Comparison of ENCODE assay signal across 11 cellular contexts in genomic region chr20:48718914-48719578, GRCh38.
DNase-seq lines count a peak whose midpoint lies in the region; ATAC-seq lines count a peak whose summit lies in the region.
"Had no signal": no experiment of that assay in that cellular context is flagged by ENCODE, and none has a peak within 500 bp of the region (broad histone marks: within the 10 kb centered on the region; RNA-seq: fewer than 3 reads in every experiment).

No MANE protein-coding gene starts in this region.

- H3K9me3 Mint-ChIP-seq in activated CD8-positive, alpha-beta T cell treated with anti-CD3 and anti-CD28 coated beads, Interleukin-2, amount 10 ng/mL, durations not matched to agents 7 days and 5 days (ENCODE audit: insufficient read depth): peaks cover 7% of the 10 kb centered on the region
- H3K9me3 Mint-ChIP-seq: nephron progenitor cell had no signal

- peaks cover 86% of the 10 kb centered on the region for H3K36me3 Mint-ChIP-seq in activated CD8-positive, alpha-beta T cell treated with anti-CD3 and anti-CD28 coated beads, Interleukin-2, amount 10 ng/mL, durations not matched to agents 7 days and 5 days (ENCODE audit: low read depth)

- H3K27ac ChIP-seq in effector memory CD4-positive, alpha-beta T cell (ENCODE audit: insufficient read depth, low read length, poor library complexity, severe bottlenecking): peak overlapping the region; percentile 35

- H3K36me3 ChIP-seq in effector memory CD4-positive, alpha-beta T cell (ENCODE audit: control insufficient read depth, insufficient read depth, low read length): peaks cover 11% of the 10 kb centered on the region

- no peak overlapping the region for H3K4me3 ChIP-seq in effector memory CD4-positive, alpha-beta T cell (ENCODE audit: insufficient read depth, low read depth, low read length, poor library complexity, severe bottlenecking)

- POLR2A ChIA-PET in activated CD8-positive, alpha-beta T cell treated with anti-CD3 and anti-CD28 coated beads, Interleukin-2, amount 10 ng/mL, durations not matched to agents 7 days and 5 days (lab: Charles Lee): interaction anchor here (0.6 to 1.4 kb wide), 7 partner anchors 17 to 109 kb away, joined by 3 to 11 read pairs (median 3); partner anchors contain the start of gene PREX1

- H3K27me3 Mint-ChIP-seq in activated CD8-positive, alpha-beta T cell treated with anti-CD3 and anti-CD28 coated beads, Interleukin-2, amount 10 ng/mL, durations not matched to agents 7 days and 5 days (ENCODE audit: low read depth): no peaks in the 10 kb centered on the region

- H3K9me3 ChIP-seq in effector memory CD4-positive, alpha-beta T cell (ENCODE audit: control insufficient read depth, low read length): no peaks in the 10 kb centered on the region

- DNase-seq in NK-92 treated with Interleukin-12 subunit alpha and Interleukin-12 subunit beta, amount 100 ng/mL, for 24 hours (lab: John Stamatoyannopoulos, UW): peak; percentile 90
- DNase-seq in NK-92 (lab: John Stamatoyannopoulos, UW; ENCODE audit: unreplicated experiment): no peak
- peak; percentile 82 for DNase-seq in activated CD8-positive, alpha-beta T cell treated with anti-CD3 and anti-CD28 coated beads, Interleukin-2, amount 10 ng/mL, durations not matched to agents 7 days and 5 days
- peak; percentile 2 to 20 (median 20) for DNase-seq in effector memory CD4-positive, alpha-beta T cell
- DNase-seq in stimulated activated naive CD8-positive, alpha-beta T cell treated with anti-CD3 and anti-CD28 coated beads, Interleukin-15, Interleukin-2, amounts not matched to agents 100 U/mL and 50 U/mL, for 24 hours: peak; percentile 72
- no peak for DNase-seq in NCI-H2081 (lab: John Stamatoyannopoulos, UW)
- no peak for DNase-seq in amygdala (lab: John Stamatoyannopoulos, UW)
- DNase-seq: 8988T, NCI-H2107, nephron progenitor cell had no signal

- peak overlapping the region; percentile 89 for H3K27ac Mint-ChIP-seq in activated CD8-positive, alpha-beta T cell treated with anti-CD3 and anti-CD28 coated beads, Interleukin-2, amount 10 ng/mL, durations not matched to agents 7 days and 5 days

- peak; percentile 45 for ATAC-seq in activated CD8-positive, alpha-beta T cell treated with anti-CD3 and anti-CD28 coated beads, Interleukin-2, amount 10 ng/mL, durations not matched to agents 7 days and 5 days
- peak; percentile 41 for ATAC-seq in stimulated activated naive CD8-positive, alpha-beta T cell treated with anti-CD3 and anti-CD28 coated beads, Interleukin-15, Interleukin-2, amounts not matched to agents 100 U/mL and 50 U/mL, for 24 hours
- ATAC-seq in GM21529 (IDR thresholded peaks at IDR 0.05; ENCODE audit: unreplicated experiment): no peak

- CTCF ChIA-PET in activated CD8-positive, alpha-beta T cell treated with anti-CD3 and anti-CD28 coated beads, Interleukin-2, amount 10 ng/mL, durations not matched to agents 7 days and 5 days (lab: Charles Lee): interaction anchor here (0.7 to 4.9 kb wide), 6 partner anchors 12 to 61 kb away, joined by 3 to 30 read pairs (median 4); no protein-coding TSS in a partner anchor

- peak overlapping the region; percentile 65 for H3K4me3 Mint-ChIP-seq in activated CD8-positive, alpha-beta T cell treated with anti-CD3 and anti-CD28 coated beads, Interleukin-2, amount 10 ng/mL, durations not matched to agents 7 days and 5 days
- H3K4me3 Mint-ChIP-seq: nephron progenitor cell had no signal

- peaks cover 98% of the 10 kb centered on the region for H3K4me1 Mint-ChIP-seq in activated CD8-positive, alpha-beta T cell treated with anti-CD3 and anti-CD28 coated beads, Interleukin-2, amount 10 ng/mL, durations not matched to agents 7 days and 5 days (ENCODE audit: low read depth)

- peaks cover 57% of the 10 kb centered on the region for H3K4me1 ChIP-seq in effector memory CD4-positive, alpha-beta T cell (ENCODE audit: control insufficient read depth, insufficient read depth, low read length, poor library complexity, severe bottlenecking)

- no peaks in the 10 kb centered on the region for H3K27me3 ChIP-seq in effector memory CD4-positive, alpha-beta T cell (replicated peaks; ENCODE audit: control insufficient read depth, insufficient read depth, low read length, poor library complexity, severe bottlenecking)

Comparison
In these comparisons a context has a peak if more than half of its experiments do, and no peak if none do; other contexts are left out.
1. DNase-seq: peak in NK-92 treated with Interleukin-12 subunit alpha and Interleukin-12 subunit beta, amount 100 ng/mL, for 24 hours (single experiment), activated CD8-positive, alpha-beta T cell treated with anti-CD3 and anti-CD28 coated beads, Interleukin-2, amount 10 ng/mL, durations not matched to agents 7 days and 5 days (single experiment), effector memory CD4-positive, alpha-beta T cell (3 of 3) and stimulated activated naive CD8-positive, alpha-beta T cell treated with anti-CD3 and anti-CD28 coated beads, Interleukin-15, Interleukin-2, amounts not matched to agents 100 U/mL and 50 U/mL, for 24 hours (single experiment); none in NK-92 (single experiment), NCI-H2081 (0 of 2) and amygdala (0 of 56).